30 cellular contexts compared by ENCODE assay signal in genomic region chr11:17416492-17416891, GRCh38. TPM values are rescaled to one million over a fixed set of nuclear protein-coding genes. Genes with fewer than 3 reads are reported as not detected.
"Had no signal": no experiment of that assay in that cellular context is flagged by ENCODE, and none has a peak within 500 bp of the region (broad histone marks: within the 10 kb centered on the region; RNA-seq: fewer than 3 reads in every experiment).

No MANE protein-coding gene starts in this region.

- H3K4me1 Mint-ChIP-seq: memory B cell; naive B cell; stimulated activated memory B cell treated with anti-CD40 and anti-IgM and Interleukin-4, amounts not matched to agents 10 μg/mL and 1 μg/mL and 100 μg/mL, for 72 hours had no signal

- ATAC-seq: esophagus mucosa; gastroesophageal sphincter; left lung; lower lobe of right lung; pancreas; stimulated activated memory B cell treated with anti-CD40 and anti-IgM and Interleukin-4, amounts not matched to agents 10 μg/mL and 1 μg/mL and 100 μg/mL, for 72 hours; stimulated activated naive CD8-positive, alpha-beta T cell treated with anti-CD3 and anti-CD28 coated beads, Interleukin-15, Interleukin-2, amounts not matched to agents 100 U/mL and 50 U/mL, for 24 hours had no signal

- H3K36me3 Mint-ChIP-seq: memory B cell; naive B cell; natural killer cell treated with Interleukin-12 subunit alpha and Interleukin-12 subunit beta and Interleukin-15 and Interleukin-18, amount 100 ng/mL, for 72 hours; stimulated activated memory B cell treated with anti-CD40 and anti-IgM and Interleukin-4, amounts not matched to agents 10 μg/mL and 1 μg/mL and 100 μg/mL, for 72 hours had no signal

- H3K27ac ChIP-seq: colonic mucosa, epithelial cell of prostate, gastroesophageal sphincter, hepatocyte, left lung, lower lobe of right lung, neutrophil, pancreas, sigmoid colon, skin epidermis, spleen, testis, tibial artery, upper lobe of left lung had no signal

- H2AFZ ChIP-seq: hepatocyte had no signal

- H3K4me2 ChIP-seq: hepatocyte had no signal

- H3K9me3 Mint-ChIP-seq: dendritic cell treated with granulocyte-macrophage colony-stimulating factor and Interleukin-4, amounts not matched to agents 40 ng/mL and 50 ng/mL, for 4 days; endodermal cell; memory B cell; naive B cell; natural killer cell treated with Interleukin-12 subunit alpha and Interleukin-12 subunit beta and Interleukin-15 and Interleukin-18, amount 100 ng/mL, for 72 hours; neural crest cell; stimulated activated memory B cell treated with anti-CD40 and anti-IgM and Interleukin-4, amounts not matched to agents 10 μg/mL and 1 μg/mL and 100 μg/mL, for 72 hours had no signal

- DNase-seq: colonic mucosa; effector CD8-positive, alpha-beta T cell; endodermal cell; foreskin fibroblast; kidney; left lung; naive B cell; sigmoid colon; stimulated activated CD4-positive, alpha-beta T cell treated with anti-CD3 and anti-CD28 coated beads, Interleukin-4, amount 100 ng/mL, for 4 hours; stimulated activated naive CD8-positive, alpha-beta T cell treated with anti-CD3 and anti-CD28 coated beads, Interleukin-15, Interleukin-2, amounts not matched to agents 100 U/mL and 50 U/mL, for 24 hours; testis; tibial artery; upper lobe of left lung had no signal

- H3K79me2 ChIP-seq: hepatocyte had no signal

- FAIRE-seq: kidney, pancreas, urothelium cell line had no signal

- H3K36me3 ChIP-seq: colonic mucosa, gastroesophageal sphincter, heart left ventricle, left lung, lower lobe of right lung, neutrophil, pancreas, sigmoid colon, spleen, tibial artery, upper lobe of left lung had no signal

- H3K27ac Mint-ChIP-seq: dendritic cell treated with granulocyte-macrophage colony-stimulating factor and Interleukin-4, amounts not matched to agents 40 ng/mL and 50 ng/mL, for 4 days; endodermal cell; memory B cell; naive B cell; natural killer cell treated with Interleukin-12 subunit alpha and Interleukin-12 subunit beta and Interleukin-15 and Interleukin-18, amount 100 ng/mL, for 72 hours; stimulated activated memory B cell treated with anti-CD40 and anti-IgM and Interleukin-4, amounts not matched to agents 10 μg/mL and 1 μg/mL and 100 μg/mL, for 72 hours had no signal

- H3K9me3 ChIP-seq: colonic mucosa, gastroesophageal sphincter, heart left ventricle, left lung, lower lobe of right lung, neutrophil, pancreas, sigmoid colon, spleen, testis, tibial artery, upper lobe of left lung had no signal

- H3K4me1 ChIP-seq: colonic mucosa, lower lobe of right lung, sigmoid colon, testis had no signal

- H3K27me3 ChIP-seq: colonic mucosa, pancreas, testis, upper lobe of left lung had no signal

- H3K4me3 Mint-ChIP-seq: dendritic cell treated with granulocyte-macrophage colony-stimulating factor and Interleukin-4, amounts not matched to agents 40 ng/mL and 50 ng/mL, for 4 days; endodermal cell; memory B cell; naive B cell; natural killer cell treated with Interleukin-12 subunit alpha and Interleukin-12 subunit beta and Interleukin-15 and Interleukin-18, amount 100 ng/mL, for 72 hours; neural crest cell; stimulated activated memory B cell treated with anti-CD40 and anti-IgM and Interleukin-4, amounts not matched to agents 10 μg/mL and 1 μg/mL and 100 μg/mL, for 72 hours had no signal

- H3K4me3 ChIP-seq: colonic mucosa, gastroesophageal sphincter, heart left ventricle, hepatocyte, left lung, lower lobe of right lung, pancreas, sigmoid colon, skin epidermis, spleen, testis, tibial artery, upper lobe of left lung had no signal

RNA-seq across cellular contexts. Expression of gene KCNJ11, which starts 28.0 kb away (rescaled TPM):
- total RNA-seq: chondrocyte had no signal
